24 cellular contexts compared by ENCODE assay signal in genomic region chr21:45926281-45926680, GRCh38. TPM values are rescaled to one million over a fixed set of nuclear protein-coding genes. Genes with fewer than 3 reads are reported as not detected.
A peak's percentile ranks its signal among the peaks of the same experiment; 100 is the strongest.
DNase-seq lines count a peak whose midpoint lies in the region; ATAC-seq and TF ChIP-seq lines count a peak whose summit lies in the region.
"Had no signal": no experiment of that assay in that cellular context is flagged by ENCODE, and none has a peak within 500 bp of the region (broad histone marks: within the 10 kb centered on the region; RNA-seq: fewer than 3 reads in every experiment).

No MANE protein-coding gene starts in this region.

- no peak overlapping the region for H2BK20ac ChIP-seq in H9 (ENCODE audit: low read depth, low read length, poor library complexity, severe bottlenecking)

- no peaks in the 10 kb centered on the region for H3K4me1 Mint-ChIP-seq in H9
- H3K4me1 Mint-ChIP-seq: activated CD4-positive, alpha-beta T cell treated with anti-CD3 and anti-CD28 coated beads, Interleukin-2, amount 10 ng/mL, durations not matched to agents 24 days and 14 days; activated CD8-positive, alpha-beta memory T cell treated with anti-CD3 and anti-CD28 coated beads, Interleukin-2, amount 10 ng/mL, durations not matched to agents 7 days and 5 days had no signal

- WGBS in H9 (ENCODE audit: extremely low coverage, insufficient read length, low lambda C conversion rate), result no CpG with 5 or more reads among the region's 11 CpGs

- no peak overlapping the region for H3K4me2 ChIP-seq in H9 (ENCODE audit: insufficient read depth, insufficient read length, low read length)
- H3K4me2 ChIP-seq: A549 had no signal

- H2BK12ac ChIP-seq in H9 (ENCODE audit: insufficient read length, low read depth, low read length), result no peak overlapping the region

- intact Hi-C loops in mucosa of descending colon (cut with DNase I, micrococcal nuclease), result no loop called here

- DNase-seq in H9 (no peak), cardiac fibroblast (ENCODE audit: low read depth in 2 of 2) (peak; percentile 16 to 28), iris pigment epithelial cell (ENCODE audit: low read depth) (peak; percentile 16), GM10248 (ENCODE audit: extremely low spot score) (no peak), mucosa of descending colon (no peak), SJCRH30 (no peak)
- DNase-seq: activated CD4-positive, alpha-beta T cell treated with anti-CD3 and anti-CD28 coated beads, Interleukin-2, amount 10 ng/mL, durations not matched to agents 24 days and 14 days; activated CD8-positive, alpha-beta memory T cell treated with anti-CD3 and anti-CD28 coated beads, Interleukin-2, amount 10 ng/mL, durations not matched to agents 7 days and 5 days; CD4-positive, alpha-beta memory T cell; DMS53; effector memory CD8-positive, alpha-beta T cell; hippocampal formation; islet precursor cell; lower lobe of right lung; NCI-H1436 treated with DMSO at 0.1 percent for 48 hours; NCI-H524; nucleus accumbens; T-cell had no signal

- no peaks in the 10 kb centered on the region for H3K23me2 ChIP-seq in H9 (ENCODE audit: insufficient read length, low read depth, low read length, poor library complexity, severe bottlenecking)

- H4K20me1 ChIP-seq in H9 (ENCODE audit: control insufficient read depth, insufficient read depth, insufficient read length), result no peaks in the 10 kb centered on the region

- H3K18ac ChIP-seq in H9 (ENCODE audit: insufficient read length, low read depth, low read length), result no peak overlapping the region

- H3K4ac ChIP-seq in H9 (ENCODE audit: low read depth, low read length), result no peak overlapping the region

- no peaks in the 10 kb centered on the region for H3K79me2 ChIP-seq in H9 (ENCODE audit: insufficient read depth, low read length)

- H3K79me1 ChIP-seq in H9 (ENCODE audit: insufficient read depth, low read depth, low read length, poor library complexity, severe bottlenecking), result no peaks in the 10 kb centered on the region

- no peak overlapping the region for H2BK15ac ChIP-seq in H9 (ENCODE audit: low read depth, low read length)

- no peak overlapping the region for H3K14ac ChIP-seq in H9 (ENCODE audit: insufficient read depth, low read length)

- H4K8ac ChIP-seq in H9 (replicated peaks; ENCODE audit: insufficient read length, low read depth, low read length), result no peak overlapping the region

- H3K4me3 ChIP-seq in cardiac fibroblast (replicated peaks in 1 of 2; ENCODE audit: low read depth in 2 of 2, low read length in 2 of 2) (no peak overlapping the region), mucosa of descending colon (no peak overlapping the region), SJCRH30 (no peak overlapping the region)
- H3K4me3 ChIP-seq: A549, lower lobe of right lung, right atrium auricular region had no signal

- H3K4me3 Mint-ChIP-seq in H9, result no peak overlapping the region
- H3K4me3 Mint-ChIP-seq: activated CD4-positive, alpha-beta T cell treated with anti-CD3 and anti-CD28 coated beads, Interleukin-2, amount 10 ng/mL, durations not matched to agents 24 days and 14 days; activated CD8-positive, alpha-beta memory T cell treated with anti-CD3 and anti-CD28 coated beads, Interleukin-2, amount 10 ng/mL, durations not matched to agents 7 days and 5 days; activated naive CD8-positive, alpha-beta T cell; activated T-helper 1 cell treated with anti-CD3 and anti-CD28 coated beads, Interleukin-12 subunit alpha, Interleukin-12 subunit beta, Interleukin-2, Interleukin-4 antibody, amounts not matched to agents 30 ng/mL and 10 ng/mL and 1 ng/mL, durations not matched to agents 14 hours and 24 hours and 36 hours; CD4-positive, alpha-beta memory T cell; effector memory CD8-positive, alpha-beta T cell; T-cell had no signal

- no peak overlapping the region for H2BK5ac ChIP-seq in H9 (ENCODE audit: insufficient read length, low read length)

- TF ChIP-seq CTCF in 22Rv1 (IDR thresholded peaks at IDR 0.05) (peak; percentile 12; the same call in 1 of the 2 replicates), H9 (conservative IDR thresholded peaks at IDR 0.05) (peak; percentile 50; the same call in 2 of the 3 replicates), cardiac fibroblast (IDR thresholded peaks at IDR 0.05; ENCODE audit: low read depth, low read length) (peak; percentile 28), GM10248 (IDR thresholded peaks at IDR 0.05; ENCODE audit: control extremely low read depth, extremely low read depth, low read depth, missing control alignments) (no peak), mucosa of descending colon (IDR thresholded peaks at IDR 0.05) (no peak)

- no peak overlapping the region for H3K9ac ChIP-seq in H9 (ENCODE audit: extremely low read depth, insufficient read length, low read length)

- ATAC-seq in GM18858 (IDR thresholded peaks at IDR 0.05; ENCODE audit: unreplicated experiment), result no peak
- ATAC-seq in mucosa of descending colon, result no peak
- ATAC-seq: activated CD8-positive, alpha-beta memory T cell treated with anti-CD3 and anti-CD28 coated beads, Interleukin-2, amount 10 ng/mL, durations not matched to agents 7 days and 5 days; effector memory CD8-positive, alpha-beta T cell; lower lobe of right lung; T-cell had no signal

- H2BK120ac ChIP-seq in H9 (ENCODE audit: low read depth, low read length, poor library complexity, severe bottlenecking), result no peak overlapping the region

- H2AK5ac ChIP-seq in H9 (ENCODE audit: insufficient read length, low read length), result no peak overlapping the region

- H3K27me3 ChIP-seq in H9 (ENCODE audit: insufficient read depth, low read length) (no peaks in the 10 kb centered on the region), SJCRH30 (no peaks in the 10 kb centered on the region)
- H3K27me3 ChIP-seq: right atrium auricular region had no signal

- H3K4me1 ChIP-seq in H9 (ENCODE audit: insufficient read depth, low read length) (no peaks in the 10 kb centered on the region), mucosa of descending colon (ENCODE audit: low read depth) (no peaks in the 10 kb centered on the region), SJCRH30 (no peaks in the 10 kb centered on the region)
- H3K4me1 ChIP-seq: A549, lower lobe of right lung had no signal

- CTCF ChIA-PET in GM10248 (lab: Yijun Ruan, JAX), result no interaction called here

- H3T11ph ChIP-seq in H9 (ENCODE audit: low read length), result no peak overlapping the region

- H3K36me3 Mint-ChIP-seq in H9 (ENCODE audit: insufficient read depth in 1 of 3, low read depth in 3 of 3), result peaks cover 0 to 6% (median 6%) of the 10 kb centered on the region in 3 experiments; a peak in 3 of 7 replicates
- H3K36me3 Mint-ChIP-seq: activated naive CD8-positive, alpha-beta T cell; CD4-positive, alpha-beta memory T cell; T-cell had no signal

- peaks cover 0 to 6% of the 10 kb centered on the region in 2 experiments; a peak in 2 of 5 replicates for H3K9me3 Mint-ChIP-seq in H9
- H3K9me3 Mint-ChIP-seq: activated CD4-positive, alpha-beta T cell treated with anti-CD3 and anti-CD28 coated beads, Interleukin-2, amount 10 ng/mL, durations not matched to agents 24 days and 14 days; activated T-helper 1 cell treated with anti-CD3 and anti-CD28 coated beads, Interleukin-12 subunit alpha, Interleukin-12 subunit beta, Interleukin-2, Interleukin-4 antibody, amounts not matched to agents 30 ng/mL and 10 ng/mL and 1 ng/mL, durations not matched to agents 14 hours and 24 hours and 36 hours; effector memory CD8-positive, alpha-beta T cell; T-cell had no signal

- H4K5ac ChIP-seq in H9 (ENCODE audit: insufficient read length, low read depth, low read length), result no peak overlapping the region

- no peak overlapping the region for H2AFZ ChIP-seq in H9 (ENCODE audit: low read length)

- H3K23ac ChIP-seq in H9 (ENCODE audit: insufficient read length, low read depth, low read length), result no peak overlapping the region

- H3K27me3 Mint-ChIP-seq in H9 (ENCODE audit: low read depth), result peaks cover 19% of the 10 kb centered on the region
- H3K27me3 Mint-ChIP-seq: activated CD4-positive, alpha-beta T cell treated with anti-CD3 and anti-CD28 coated beads, Interleukin-2, amount 10 ng/mL, durations not matched to agents 24 days and 14 days; activated CD8-positive, alpha-beta memory T cell treated with anti-CD3 and anti-CD28 coated beads, Interleukin-2, amount 10 ng/mL, durations not matched to agents 7 days and 5 days; activated naive CD8-positive, alpha-beta T cell; CD4-positive, alpha-beta memory T cell; T-cell had no signal

- H3K36me3 ChIP-seq in mucosa of descending colon (ENCODE audit: low read depth) (no peaks in the 10 kb centered on the region), SJCRH30 (no peaks in the 10 kb centered on the region)
- H3K36me3 ChIP-seq: lower lobe of right lung, right atrium auricular region had no signal

- no peak overlapping the region for H3K27ac Mint-ChIP-seq in H9
- H3K27ac Mint-ChIP-seq: activated CD4-positive, alpha-beta T cell treated with anti-CD3 and anti-CD28 coated beads, Interleukin-2, amount 10 ng/mL, durations not matched to agents 24 days and 14 days; activated CD8-positive, alpha-beta memory T cell treated with anti-CD3 and anti-CD28 coated beads, Interleukin-2, amount 10 ng/mL, durations not matched to agents 7 days and 5 days; activated naive CD8-positive, alpha-beta T cell; activated T-helper 1 cell treated with anti-CD3 and anti-CD28 coated beads, Interleukin-12 subunit alpha, Interleukin-12 subunit beta, Interleukin-2, Interleukin-4 antibody, amounts not matched to agents 30 ng/mL and 10 ng/mL and 1 ng/mL, durations not matched to agents 14 hours and 24 hours and 36 hours had no signal

- H3K56ac ChIP-seq in H9 (ENCODE audit: insufficient read length, low read depth, low read length), result no peak overlapping the region

- H3K27ac ChIP-seq in 22Rv1 (no peak overlapping the region), H9 (ENCODE audit: insufficient read length, low read depth, low read length) (no peak overlapping the region), SJCRH30 (no peak overlapping the region)
- H3K27ac ChIP-seq: A549, lower lobe of right lung, right atrium auricular region had no signal

- H3K9me3 ChIP-seq in H9 (ENCODE audit: control insufficient read depth, low read depth, low read length), result no peaks in the 10 kb centered on the region
- no peaks in the 10 kb centered on the region for H3K9me3 ChIP-seq in mucosa of descending colon
- H3K9me3 ChIP-seq in SJCRH30 (replicated peaks), result no peaks in the 10 kb centered on the region
- H3K9me3 ChIP-seq: A549, lower lobe of right lung, right atrium auricular region had no signal

- no peak overlapping the region for H4K91ac ChIP-seq in H9 (ENCODE audit: insufficient read length, low read depth, low read length)

- POLR2A ChIA-PET in GM10248 (lab: Yijun Ruan, JAX), result no interaction called here

RNA-seq across cellular contexts. Expression of gene COL6A1, which starts 55.3 kb away (rescaled TPM):
- total RNA-seq in H9 (2021), result 193 and 194 TPM in 2 replicates
- total RNA-seq in mucosa of descending colon, result 100 to 1,000 TPM in 2 of 3 donors, 10 to 100 TPM in 1; 45.0 to 663 (median 114) TPM
- 12.6 and 13.3 TPM in 2 replicates for total RNA-seq in SJCRH30 (2014; rRNA removed; shearing (Covaris generic))

Comparison
In these comparisons a context has a peak if more than half of its experiments do, and no peak if none do; other contexts are left out.
1. CTCF ChIP-seq: peak in 22Rv1 (single experiment), H9 (single experiment) and cardiac fibroblast (single experiment); none in GM10248 (single experiment) and mucosa of descending colon (single experiment).
2. DNase-seq: peak in cardiac fibroblast (2 of 2) and iris pigment epithelial cell (single experiment); none in H9 (single experiment), GM10248 (single experiment), mucosa of descending colon (0 of 3) and SJCRH30 (0 of 2).